Comparison of ENCODE assay signal across 27 cellular contexts in genomic region chrX:57641338-57641737, GRCh38. TPM values are rescaled to one million over a fixed set of nuclear protein-coding genes. Genes with fewer than 3 reads are reported as not detected.
"Had no signal": no experiment of that assay in that cellular context is flagged by ENCODE, and none has a peak within 500 bp of the region (broad histone marks: within the 10 kb centered on the region; RNA-seq: fewer than 3 reads in every experiment).

No MANE protein-coding gene starts in this region.

- H3K4me3 ChIP-seq: K562, Peyer's patch had no signal

- ATAC-seq: activated naive CD4-positive, alpha-beta T cell treated with anti-CD3 and anti-CD28 coated beads, Interleukin-2, amount 50 U/mL, for 72 hours; activated T-cell treated with anti-CD3 and anti-CD28 coated beads, Interleukin-2, amount 50 U/mL, for 4 hours; K562; T-helper 17 cell had no signal

- H3K4me1 ChIP-seq: Peyer's patch had no signal

- H3K27me3 ChIP-seq: brain microvascular endothelial cell, Peyer's patch had no signal

- H3K9me3 ChIP-seq: Peyer's patch had no signal

- FAIRE-seq: K562, TTC549 had no signal

- H3K27ac ChIP-seq: brain microvascular endothelial cell, Peyer's patch, RWPE1, VCaP had no signal

- H3K36me3 ChIP-seq: brain microvascular endothelial cell, Peyer's patch had no signal

- DNase-seq: activated CD4-positive, alpha-beta memory T cell treated with anti-CD3 and anti-CD28 coated beads for 36 hours; activated CD4-positive, alpha-beta T cell treated with anti-CD3 and anti-CD28 coated beads, Interleukin-2, amount 10 ng/mL, durations not matched to agents 7 days and 5 days; activated CD4-positive, CD25-positive, alpha-beta regulatory T cell; activated CD8-positive, alpha-beta memory T cell treated with anti-CD3 and anti-CD28 coated beads for 24 hours; activated effector memory CD4-positive, alpha-beta T cell treated with anti-CD3 and anti-CD28 coated beads, Interleukin-2, amount 50 U/mL, for 16 hours; activated naive CD4-positive, alpha-beta T cell treated with Interleukin-2 at 50 U/mL for 16 hours; activated T-cell treated with anti-CD3 and anti-CD28 coated beads, Interleukin-2, amount 50 U/mL, for 4 hours; amygdala; brain microvascular endothelial cell; central memory CD4-positive, alpha-beta T cell; Kasumi-1; NCI-H1048; NCI-H146; NCI-H187 treated with DMSO at 0.1 percent for 48 hours; NCI-H2081 treated with DMSO at 0.1 percent for 48 hours; NCI-H446; NCI-H524; Peyer's patch; SHP77 treated with DMSO at 0.1 percent for 48 hours; T-helper 17 cell; T1000 had no signal

RNA-seq across cellular contexts. Expression of gene NLRP2B, which starts 38.7 kb away (rescaled TPM):
- total RNA-seq: activated CD4-positive, alpha-beta memory T cell treated with anti-CD3 and anti-CD28 coated beads for 36 hours; activated CD4-positive, alpha-beta T cell treated with anti-CD3 and anti-CD28 coated beads, Interleukin-2, amount 10 ng/mL, durations not matched to agents 7 days and 5 days; activated naive CD4-positive, alpha-beta T cell treated with anti-CD3 and anti-CD28 coated beads, Interleukin-2, amount 50 U/mL, for 72 hours; activated T-cell treated with anti-CD3 and anti-CD28 coated beads, Interleukin-2, amount 50 U/mL, for 4 hours; K562; Peyer's patch; SK-MEL-5; T-helper 17 cell had no signal
- polyA plus RNA-seq: K562 had no signal
